8 cellular contexts compared by ENCODE assay signal in genomic region chr19:45250832-45251451, GRCh38. TPM values are rescaled to one million over a fixed set of nuclear protein-coding genes. Genes with fewer than 3 reads are reported as not detected.
A peak's percentile ranks its signal among the peaks of the same experiment; 100 is the strongest.
DNase-seq lines count a peak whose midpoint lies in the region; ATAC-seq lines count a peak whose summit lies in the region.

MARK4 (plus strand) TSS chr19:45251271; CDS start chr19:45251589, 318 bp downstream.

- H3K27ac ChIP-seq in cingulate gyrus (ENCODE audit: low read depth, low read length): peak within 1 kb of the TSS; percentile 63
- H3K27ac ChIP-seq in layer of hippocampus (ENCODE audit: low read depth, low read length): peak within 1 kb of the TSS; percentile 18

- POLR2A ChIA-PET in activated CD4-positive, alpha-beta T cell treated with anti-CD3 and anti-CD28 coated beads for 36 hours (lab: Charles Lee): no interaction called here

- peaks cover 29% of the 10 kb centered on the region for H3K4me1 Mint-ChIP-seq in activated CD4-positive, alpha-beta T cell treated with anti-CD3 and anti-CD28 coated beads for 36 hours

- no peaks in the 10 kb centered on the region for H3K36me3 Mint-ChIP-seq in activated CD4-positive, alpha-beta T cell treated with anti-CD3 and anti-CD28 coated beads for 36 hours (ENCODE audit: low read depth)

- CTCF ChIA-PET in activated CD4-positive, alpha-beta T cell treated with anti-CD3 and anti-CD28 coated beads for 36 hours (lab: Charles Lee): no interaction called here

- H3K27me3 ChIP-seq in layer of hippocampus (ENCODE audit: control insufficient read depth, insufficient read depth, low read length): no peaks in the 10 kb centered on the region

- peak; percentile 67 for ATAC-seq in activated CD4-positive, alpha-beta T cell treated with anti-CD3 and anti-CD28 coated beads for 36 hours
- ATAC-seq in HG02970 (IDR thresholded peaks at IDR 0.05; ENCODE audit: low FRiP score, unreplicated experiment): no peak

- DNase-seq in SIG-M5 treated with dmso at 0.1 percent for 504 hours (lab: John Stamatoyannopoulos, UW; ENCODE audit: unreplicated experiment): peak; percentile 46
- no peak for DNase-seq in SIG-M5 (lab: John Stamatoyannopoulos, UW)
- peak; percentile 21 for DNase-seq in NCI-H2196 treated with DMSO at 0.1 percent for 48 hours (lab: John Stamatoyannopoulos, UW; ENCODE audit: unreplicated experiment)
- peak; percentile 72 for DNase-seq in activated CD4-positive, alpha-beta T cell treated with anti-CD3 and anti-CD28 coated beads for 36 hours
- DNase-seq in stimulated activated CD4-positive, alpha-beta T cell treated with anti-CD3 and anti-CD28 coated beads, Interleukin-1b, Interleukin-23, amount 100 ng/mL, for 24 hours (ENCODE audit: low read depth in 4 of 4, low spot score in 1 of 4): peak in 3 of 4 experiments; percentile 34 to 44 (median 39)

- H3K9me3 Mint-ChIP-seq in activated CD4-positive, alpha-beta T cell treated with anti-CD3 and anti-CD28 coated beads for 36 hours (ENCODE audit: low read depth): no peaks in the 10 kb centered on the region

- H3K27me3 Mint-ChIP-seq in activated CD4-positive, alpha-beta T cell treated with anti-CD3 and anti-CD28 coated beads for 36 hours: peaks cover 2% of the 10 kb centered on the region

- H3K4me3 Mint-ChIP-seq in activated CD4-positive, alpha-beta T cell treated with anti-CD3 and anti-CD28 coated beads for 36 hours: peak within 1 kb of the TSS; percentile 77

- intact Hi-C loops in activated CD4-positive, alpha-beta T cell treated with anti-CD3 and anti-CD28 coated beads for 36 hours (cut with DNase I, micrococcal nuclease): loop anchor here (1.0 to 5.0 kb wide), 13 partner anchors 57 to 361 kb away; partner anchors contain the start of genes BLOC1S3 (in 1 of the 2), CLASRP (in 1 of the 2), CLPTM1 (in 1 of the 2) and ERCC2 (in 1 of the 2)

- H3K27ac Mint-ChIP-seq in activated CD4-positive, alpha-beta T cell treated with anti-CD3 and anti-CD28 coated beads for 36 hours: peak within 1 kb of the TSS; percentile 76

RNA-seq across cellular contexts. Expression of gene MARK4, which starts in this region (rescaled TPM):
- total RNA-seq in activated CD4-positive, alpha-beta T cell treated with anti-CD3 and anti-CD28 coated beads for 36 hours: 10 to 100 TPM; 19.1 to 19.6 TPM
